Comparison of ENCODE assay signal across 16 cellular contexts in the genomic region with DNA sequence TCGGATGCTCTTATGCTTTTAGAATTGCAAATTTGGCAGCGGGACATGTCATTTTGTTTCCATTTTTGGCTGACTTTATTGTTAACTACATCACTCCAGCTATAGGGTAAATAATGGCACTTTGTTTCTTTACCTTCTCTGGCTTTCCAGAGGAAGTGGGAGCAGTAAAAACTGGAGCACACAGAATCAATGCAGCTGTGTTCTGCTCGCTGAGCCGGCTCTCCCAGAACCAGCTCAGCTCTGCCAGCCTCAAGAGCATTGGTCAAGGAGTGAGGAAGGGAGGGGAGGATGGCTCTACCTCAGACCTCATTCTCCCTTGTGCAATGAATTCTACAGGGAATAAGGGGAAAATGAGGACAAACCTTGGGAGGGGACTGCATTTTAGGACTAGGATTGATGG. TPM values are rescaled to one million over a fixed set of nuclear protein-coding genes. Genes with fewer than 3 reads are reported as not detected.
DNase-seq lines count a peak whose midpoint lies in the region; ATAC-seq and TF ChIP-seq lines count a peak whose summit lies in the region.
"Had no signal": no experiment of that assay in that cellular context is flagged by ENCODE, and none has a peak within 500 bp of the region (broad histone marks: within the 10 kb centered on the region; RNA-seq: fewer than 3 reads in every experiment).

No MANE protein-coding gene starts in this region.

- intact Hi-C loops in left colon (cut with DNase I, micrococcal nuclease) = no loop called here
- intact Hi-C loops in ascending aorta (cut with DNase I) = no loop called here
- intact Hi-C loops in CD4-positive, alpha-beta memory T cell (cut with micrococcal nuclease) = no loop called here

- peaks cover 0 to 2% (median 0%) of the 10 kb centered on the region in 4 donors for H3K4me1 Mint-ChIP-seq in CD4-positive, alpha-beta memory T cell
- H3K4me1 Mint-ChIP-seq in stimulated activated effector memory CD8-positive, alpha-beta T cell treated with anti-CD3 and anti-CD28 coated beads, Interleukin-12 subunit alpha, Interleukin-12 subunit beta, amount 100 ng/mL, for 72 hours = peaks cover 10% of the 10 kb centered on the region

- CTCF ChIA-PET in CD4-positive, alpha-beta memory T cell (lab: Charles Lee; ENCODE audit: partially characterized antibody) = no interaction called here

- no peak overlapping the region for H3K27ac Mint-ChIP-seq in CD4-positive, alpha-beta memory T cell
- H3K27ac Mint-ChIP-seq in stimulated activated effector memory CD8-positive, alpha-beta T cell treated with anti-CD3 and anti-CD28 coated beads, Interleukin-12 subunit alpha, Interleukin-12 subunit beta, amount 100 ng/mL, for 72 hours = no peak overlapping the region
- H3K27ac Mint-ChIP-seq: CD8-positive, alpha-beta T cell had no signal

- H3K27ac ChIP-seq in ascending aorta = no peak overlapping the region
- no peak overlapping the region for H3K27ac ChIP-seq in CD4-positive, alpha-beta memory T cell (ENCODE audit: low read depth, low read length)
- H3K27ac ChIP-seq: C4-2B, GM23248 had no signal

- peaks cover 0 to 2% (median 0%) of the 10 kb centered on the region in 8 donors for H3K9me3 Mint-ChIP-seq in CD4-positive, alpha-beta memory T cell
- H3K9me3 Mint-ChIP-seq in stimulated activated effector memory CD8-positive, alpha-beta T cell treated with anti-CD3 and anti-CD28 coated beads, Interleukin-12 subunit alpha, Interleukin-12 subunit beta, amount 100 ng/mL, for 72 hours = no peaks in the 10 kb centered on the region
- H3K9me3 Mint-ChIP-seq: CD8-positive, alpha-beta T cell had no signal

- DNase-seq in SK-MEL-5 (ENCODE audit: low read depth, low spot score) (peak; percentile 77), left colon (no peak), pons (ENCODE audit: low spot score) (peak; percentile 82), ascending aorta (ENCODE audit: low spot score in 2 of 2) (no peak), H4 (ENCODE audit: low spot score) (no peak)
- DNase-seq in CD4-positive, alpha-beta memory T cell = no peak
- DNase-seq in stimulated activated effector memory CD8-positive, alpha-beta T cell treated with anti-CD3 and anti-CD28 coated beads, Interleukin-12 subunit alpha, Interleukin-12 subunit beta, amount 100 ng/mL, for 72 hours (ENCODE audit: low spot score in 2 of 2) = no peak
- DNase-seq: BE2C; CD8-positive, alpha-beta T cell; COR-L47; DMS153; DMS79 treated with DMSO at 0.1 percent for 48 hours; EL; GM23248; H7 had no signal

- H3K4me3 Mint-ChIP-seq in CD4-positive, alpha-beta memory T cell = no peak overlapping the region
- H3K4me3 Mint-ChIP-seq in stimulated activated effector memory CD8-positive, alpha-beta T cell treated with anti-CD3 and anti-CD28 coated beads, Interleukin-12 subunit alpha, Interleukin-12 subunit beta, amount 100 ng/mL, for 72 hours = no peak overlapping the region
- H3K4me3 Mint-ChIP-seq: CD8-positive, alpha-beta T cell had no signal

- peak; percentile 70 for ATAC-seq in left colon
- ATAC-seq in stimulated activated effector memory CD8-positive, alpha-beta T cell treated with anti-CD3 and anti-CD28 coated beads, Interleukin-12 subunit alpha, Interleukin-12 subunit beta, amount 100 ng/mL, for 72 hours = no peak
- ATAC-seq: CD8-positive, alpha-beta T cell had no signal

- H3K4me1 ChIP-seq in ascending aorta = no peaks in the 10 kb centered on the region
- H3K4me1 ChIP-seq in CD4-positive, alpha-beta memory T cell (ENCODE audit: insufficient read depth, low read length) = no peaks in the 10 kb centered on the region
- H3K4me1 ChIP-seq: BE2C had no signal

- no peaks in the 10 kb centered on the region for H3K9me3 ChIP-seq in ascending aorta
- no peaks in the 10 kb centered on the region for H3K9me3 ChIP-seq in CD4-positive, alpha-beta memory T cell (ENCODE audit: control insufficient read depth in 1 of 2, low read length in 2 of 2)
- H3K9me3 ChIP-seq: BE2C had no signal

- H3K4me3 ChIP-seq in ascending aorta = no peak overlapping the region
- H3K4me3 ChIP-seq in CD4-positive, alpha-beta memory T cell (ENCODE audit: low read length in 2 of 2) = no peak overlapping the region
- H3K4me3 ChIP-seq: GM23248 had no signal

- no peaks in the 10 kb centered on the region for H3K27me3 ChIP-seq in ascending aorta
- no peaks in the 10 kb centered on the region for H3K27me3 ChIP-seq in CD4-positive, alpha-beta memory T cell (ENCODE audit: insufficient read depth, low read length)
- H3K27me3 ChIP-seq: BE2C had no signal

- no peaks in the 10 kb centered on the region for H3K36me3 Mint-ChIP-seq in CD4-positive, alpha-beta memory T cell
- no peaks in the 10 kb centered on the region for H3K36me3 Mint-ChIP-seq in stimulated activated effector memory CD8-positive, alpha-beta T cell treated with anti-CD3 and anti-CD28 coated beads, Interleukin-12 subunit alpha, Interleukin-12 subunit beta, amount 100 ng/mL, for 72 hours
- H3K36me3 Mint-ChIP-seq: CD8-positive, alpha-beta T cell had no signal

- no peaks in the 10 kb centered on the region for H3K36me3 ChIP-seq in ascending aorta
- no peaks in the 10 kb centered on the region for H3K36me3 ChIP-seq in CD4-positive, alpha-beta memory T cell (ENCODE audit: insufficient read depth, low read length)
- H3K36me3 ChIP-seq: BE2C had no signal

- H3K27me3 Mint-ChIP-seq in CD4-positive, alpha-beta memory T cell = peaks cover 10 to 13% of the 10 kb centered on the region in 2 donors

- POLR2A ChIA-PET in CD4-positive, alpha-beta memory T cell (lab: Charles Lee; ENCODE audit: partially characterized antibody) = no interaction called here

- in situ Hi-C loops in SK-MEL-5 (cut with HindIII; ENCODE audit: low pct_unique_long_range_greater_than_20kb, low sequenced_read_pairs) = no loop called here

- no peak for TF ChIP-seq CTCF in ascending aorta (IDR thresholded peaks at IDR 0.05)

RNA-seq across cellular contexts. Expression of gene SPATA13, which starts 50.5 kb away (rescaled TPM):
- 21.6 and 22.1 TPM in 2 replicates for total RNA-seq in SK-MEL-5 (2014; rRNA removed; shearing (Covaris generic))
- polyA plus RNA-seq in SK-MEL-5 (2015; cell fraction: cytosol; rRNA removed) = 14.1 and 31.5 TPM in 2 replicates
- 90.8 and 105 TPM in 2 replicates for polyA plus RNA-seq in SK-MEL-5 (2015; cell fraction: nucleus; rRNA removed)
- total RNA-seq in left colon (10 to 100 TPM; 36.5 to 37.3 TPM), ascending aorta (38.2 TPM)
- 100 to 1,000 TPM; 107 to 110 TPM for total RNA-seq in CD4-positive, alpha-beta memory T cell
- polyA plus RNA-seq in CD4-positive, alpha-beta memory T cell = 10 to 100 TPM; 43.2 to 80.0 TPM
- 5.1 and 12.1 TPM in 2 replicates for total RNA-seq in H4 (2014; rRNA removed; shearing (Covaris generic))

Comparison
In these comparisons a context has a peak if more than half of its experiments do, and no peak if none do; other contexts are left out.
1. DNase-seq: peak in SK-MEL-5 (single experiment) and pons (single experiment); none in left colon (0 of 2), ascending aorta (0 of 2), CD4-positive, alpha-beta memory T cell (0 of 5), stimulated activated effector memory CD8-positive, alpha-beta T cell treated with anti-CD3 and anti-CD28 coated beads, Interleukin-12 subunit alpha, Interleukin-12 subunit beta, amount 100 ng/mL, for 72 hours (0 of 2) and H4 (single experiment).